ENCODE assay signal across 16 cellular contexts in the genomic region with DNA sequence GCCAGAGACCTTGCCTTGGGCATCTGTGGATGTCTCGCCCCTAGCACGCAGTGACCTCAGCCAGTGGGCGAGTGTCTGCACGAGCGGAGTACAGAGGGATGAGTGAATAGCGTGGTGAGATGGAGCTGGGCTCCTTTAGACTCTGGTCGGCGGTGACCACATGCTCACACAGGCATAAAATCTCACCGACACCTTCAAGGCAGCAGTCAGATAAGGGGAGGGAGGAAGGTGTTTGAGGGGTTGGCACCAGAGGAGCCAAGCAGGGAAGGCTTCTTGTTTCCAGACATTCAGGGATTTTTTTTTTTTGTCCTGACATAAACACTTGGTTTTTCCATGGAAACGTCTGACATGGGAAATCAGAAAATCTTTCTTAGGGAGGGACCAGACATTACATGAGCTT. TPM values are rescaled to one million over a fixed set of nuclear protein-coding genes. Genes with fewer than 3 reads are reported as not detected.
DNase-seq lines count a peak whose midpoint lies in the region; ATAC-seq and TF ChIP-seq lines count a peak whose summit lies in the region.
"Had no signal": no experiment of that assay in that cellular context is flagged by ENCODE, and none has a peak within 500 bp of the region (broad histone marks: within the 10 kb centered on the region; RNA-seq: fewer than 3 reads in every experiment).

No MANE protein-coding gene starts in this region.

- TF ChIP-seq CTCF in brain (conservative IDR thresholded peaks at IDR 0.05) = no peak
- no peak for TF ChIP-seq CTCF in right atrium auricular region (IDR thresholded peaks at IDR 0.05)
- TF ChIP-seq CTCF in gastrocnemius medialis (IDR thresholded peaks at IDR 0.05 in 4 of 5, conservative IDR thresholded peaks at IDR 0.05 in 1 of 5) = no peak
- no peak for TF ChIP-seq CTCF in tibial nerve (IDR thresholded peaks at IDR 0.05)

- ATAC-seq in gastrocnemius medialis = peak in 1 of 2 donors; percentile 10
- ATAC-seq in stimulated activated memory B cell treated with anti-CD40 and anti-IgM and Interleukin-4, amounts not matched to agents 10 μg/mL and 1 μg/mL and 100 μg/mL, for 72 hours = no peak
- ATAC-seq: activated T-helper 17 cell treated with anti-CD3 and anti-CD28 coated beads, Interleukin-2, amount 50 U/mL, for 72 hours; T-cell had no signal

- H3K27me3 ChIP-seq in right atrium auricular region (no peaks in the 10 kb centered on the region), gastrocnemius medialis (no peaks in the 10 kb centered on the region), tibial nerve (no peaks in the 10 kb centered on the region)

- 63 to 68% methylated on average over 10 of the region's 10 CpGs for WGBS in tibial nerve, 2 donors

- H3K4me1 ChIP-seq in right atrium auricular region (peaks cover 0 to 33% of the 10 kb centered on the region in 2 donors), gastrocnemius medialis (peaks cover 12 to 15% of the 10 kb centered on the region in 2 donors), tibial nerve (peaks cover 0 to 25% (median 7%) of the 10 kb centered on the region in 4 donors)

- peaks cover 0 to 10% (median 2%) of the 10 kb centered on the region in 5 experiments for H3K9me3 Mint-ChIP-seq in brain
- peaks cover 3% of the 10 kb centered on the region for H3K9me3 Mint-ChIP-seq in stimulated activated memory B cell treated with anti-CD40 and anti-IgM and Interleukin-4, amounts not matched to agents 10 μg/mL and 1 μg/mL and 100 μg/mL, for 72 hours
- H3K9me3 Mint-ChIP-seq: activated T-helper 17 cell treated with anti-CD3 and anti-CD28 coated beads, Interleukin-2, amount 50 U/mL, for 72 hours; GM23338; T-cell had no signal

- H3K9me3 ChIP-seq in right atrium auricular region = peaks cover 0 to under 1% of the 10 kb centered on the region in 2 donors
- H3K9me3 ChIP-seq in gastrocnemius medialis = no peaks in the 10 kb centered on the region
- peaks cover 0 to 3% (median 0%) of the 10 kb centered on the region in 4 donors for H3K9me3 ChIP-seq in tibial nerve

- no peak for TF ChIP-seq EP300 in tibial nerve (IDR thresholded peaks at IDR 0.05)

- in situ Hi-C loops in gastrocnemius medialis (cut with MboI; ENCODE audit: low sequenced_read_pairs in 4 of 4) = no loop called here

- DNase-seq in ELR (ENCODE audit: low read depth) (peak; percentile 15), right atrium auricular region (ENCODE audit: low spot score) (no peak), gastrocnemius medialis (no peak), tibial nerve (ENCODE audit: low spot score in 2 of 2) (no peak), hippocampal formation (lab: John Stamatoyannopoulos, UW) (no peak)
- no peak for DNase-seq in effector CD8-positive, alpha-beta T cell (lab: John Stamatoyannopoulos, UW)
- DNase-seq: activated CD4-positive, alpha-beta T cell treated with anti-CD3 and anti-CD28 coated beads for 4 hours; naive B cell; NCI-H187 treated with DMSO at 0.1 percent for 48 hours; stimulated activated naive CD4-positive, alpha-beta T cell treated with Interleukin-2 at 50 U/mL for 16 hours; T-cell had no signal

- peak overlapping the region; percentile 86 to 98 (median 95) for H3K27ac Mint-ChIP-seq in brain
- H3K27ac Mint-ChIP-seq in stimulated activated memory B cell treated with anti-CD40 and anti-IgM and Interleukin-4, amounts not matched to agents 10 μg/mL and 1 μg/mL and 100 μg/mL, for 72 hours = no peak overlapping the region
- H3K27ac Mint-ChIP-seq: activated T-helper 17 cell treated with anti-CD3 and anti-CD28 coated beads, Interleukin-2, amount 50 U/mL, for 72 hours; GM23338; IgD-negative memory B cell; T-cell had no signal

- H3K27ac ChIP-seq in right atrium auricular region (peak overlapping the region; percentile 81 to 84), gastrocnemius medialis (peak overlapping the region in 3 of 4 donors; percentile 8 to 63 (median 27)), tibial nerve (peak overlapping the region in 2 of 4 donors; percentile 49 to 65)

- peak overlapping the region; percentile 16 to 64 (median 32) for H3K4me3 Mint-ChIP-seq in brain
- no peak overlapping the region for H3K4me3 Mint-ChIP-seq in stimulated activated memory B cell treated with anti-CD40 and anti-IgM and Interleukin-4, amounts not matched to agents 10 μg/mL and 1 μg/mL and 100 μg/mL, for 72 hours
- H3K4me3 Mint-ChIP-seq: activated T-helper 17 cell treated with anti-CD3 and anti-CD28 coated beads, Interleukin-2, amount 50 U/mL, for 72 hours; GM23338; naive B cell; T-cell had no signal

- peaks cover 72% of the 10 kb centered on the region for H3K4me1 Mint-ChIP-seq in brain
- peaks cover 23% of the 10 kb centered on the region for H3K4me1 Mint-ChIP-seq in stimulated activated memory B cell treated with anti-CD40 and anti-IgM and Interleukin-4, amounts not matched to agents 10 μg/mL and 1 μg/mL and 100 μg/mL, for 72 hours
- H3K4me1 Mint-ChIP-seq: activated T-helper 17 cell treated with anti-CD3 and anti-CD28 coated beads, Interleukin-2, amount 50 U/mL, for 72 hours had no signal

- no peaks in the 10 kb centered on the region for H3K36me3 ChIP-seq in right atrium auricular region
- H3K36me3 ChIP-seq in gastrocnemius medialis = no peaks in the 10 kb centered on the region
- no peaks in the 10 kb centered on the region for H3K36me3 ChIP-seq in tibial nerve

- intact Hi-C loops in gastrocnemius medialis (cut with DNase I; ENCODE audit: low total_unique reads) = no loop called here

- H3K27me3 Mint-ChIP-seq in brain = peaks cover 12% of the 10 kb centered on the region
- H3K27me3 Mint-ChIP-seq in stimulated activated memory B cell treated with anti-CD40 and anti-IgM and Interleukin-4, amounts not matched to agents 10 μg/mL and 1 μg/mL and 100 μg/mL, for 72 hours = peaks cover 15% of the 10 kb centered on the region
- H3K27me3 Mint-ChIP-seq: IgD-negative memory B cell had no signal

- TF ChIP-seq POLR2A in gastrocnemius medialis (IDR thresholded peaks at IDR 0.05) = no peak
- TF ChIP-seq POLR2A in tibial nerve (IDR thresholded peaks at IDR 0.05) = no peak

- no peaks in the 10 kb centered on the region for H3K36me3 Mint-ChIP-seq in brain
- H3K36me3 Mint-ChIP-seq in stimulated activated memory B cell treated with anti-CD40 and anti-IgM and Interleukin-4, amounts not matched to agents 10 μg/mL and 1 μg/mL and 100 μg/mL, for 72 hours = no peaks in the 10 kb centered on the region
- H3K36me3 Mint-ChIP-seq: naive B cell, T-cell had no signal

- H3K4me3 ChIP-seq in right atrium auricular region (no peak overlapping the region), gastrocnemius medialis (no peak overlapping the region), tibial nerve (no peak overlapping the region)
- H3K4me3 ChIP-seq: GM23338 had no signal

RNA-seq across cellular contexts. Expression of a gene that starts 35.8 kb away (rescaled TPM):
- polyA plus RNA-seq in brain (ENCODE audit: insufficient read depth, low read depth, low replicate concordance) = 2.4 TPM
- total RNA-seq in right atrium auricular region (under 1 TPM; 0.04 to 0.30 TPM), gastrocnemius medialis (under 1 TPM in 1 of 4 donors, not detected in 3; 0.42 TPM), tibial nerve (under 1 TPM in 2 of 4 donors, not detected in 2; 0.22 to 0.98 TPM)
- total RNA-seq: activated T-helper 17 cell treated with anti-CD3 and anti-CD28 coated beads, Interleukin-2, amount 50 U/mL, for 72 hours had no signal
- polyA plus RNA-seq: IgD-negative memory B cell had no signal
